In the genomic region with DNA sequence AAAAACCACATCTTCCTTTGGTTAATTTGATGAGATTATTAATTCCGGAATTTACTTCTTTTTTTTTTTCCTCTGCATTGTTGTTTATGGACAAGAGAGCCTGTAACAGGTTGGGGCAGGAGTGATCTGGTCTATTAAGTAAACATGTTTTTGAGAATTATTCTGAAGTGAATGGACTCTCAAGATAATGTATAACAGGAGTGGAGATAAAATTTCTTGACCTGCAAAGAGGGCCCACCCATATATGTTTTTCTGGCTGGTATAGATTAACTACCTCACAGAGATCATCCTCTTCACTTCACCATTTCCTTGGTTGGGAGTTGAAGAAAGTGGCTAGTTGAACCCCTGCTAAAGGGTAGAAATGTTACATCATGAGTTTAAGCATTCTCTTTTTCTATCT, we compare ENCODE assay signal across 13 cellular contexts. TPM values are rescaled to one million over a fixed set of nuclear protein-coding genes. Genes with fewer than 3 reads are reported as not detected.
A peak's percentile ranks its signal among the peaks of the same experiment; 100 is the strongest.
DNase-seq lines count a peak whose midpoint lies in the region; ATAC-seq and TF ChIP-seq lines count a peak whose summit lies in the region.
"Had no signal": no experiment of that assay in that cellular context is flagged by ENCODE, and none has a peak within 500 bp of the region (broad histone marks: within the 10 kb centered on the region; RNA-seq: fewer than 3 reads in every experiment).

No MANE protein-coding gene starts in this region.

- no peak overlapping the region for H3K4me3 Mint-ChIP-seq in activated CD4-positive, alpha-beta T cell treated with anti-CD3 and anti-CD28 coated beads for 36 hours

- peaks cover 40% of the 10 kb centered on the region for H3K4me1 Mint-ChIP-seq in activated CD4-positive, alpha-beta T cell treated with anti-CD3 and anti-CD28 coated beads for 36 hours

- H3K27ac Mint-ChIP-seq in activated CD4-positive, alpha-beta T cell treated with anti-CD3 and anti-CD28 coated beads for 36 hours: peak overlapping the region; percentile 49

- POLR2A ChIA-PET in activated CD4-positive, alpha-beta T cell treated with anti-CD3 and anti-CD28 coated beads for 36 hours (lab: Charles Lee): interaction anchor here (0.6 kb wide), 1 partner anchor 1375 kb away, joined by 3 read pairs; no protein-coding TSS in a partner anchor

- no peak for TF ChIP-seq CTCF in upper lobe of left lung (IDR thresholded peaks at IDR 0.05)

- no peak for DNase-seq in activated CD4-positive, alpha-beta T cell treated with anti-CD3 and anti-CD28 coated beads for 36 hours
- no peak for DNase-seq in activated CD4-positive, alpha-beta T cell treated with anti-CD3 and anti-CD28 coated beads for 48 hours
- no peak for DNase-seq in SK-N-MC (ENCODE audit: low read depth, low spot score)
- DNase-seq in upper lobe of left lung: no peak
- DNase-seq in ureter (ENCODE audit: low spot score): no peak
- DNase-seq: 8988T; activated effector memory CD4-positive, alpha-beta T cell treated with Interleukin-2 at 50 U/mL for 16 hours; lower lobe of right lung; MG63; NCI-H748 treated with DMSO at 0.1 percent for 48 hours had no signal

- TF ChIP-seq EP300 in upper lobe of left lung (IDR thresholded peaks at IDR 0.05): no peak

- peaks cover 28 to 52% (median 38%) of the 10 kb centered on the region in 3 donors for H3K4me1 ChIP-seq in skeletal muscle tissue (ENCODE audit: control insufficient read depth in 3 of 3, insufficient read depth in 3 of 3, low read length in 3 of 3)
- peaks cover 21 to 43% (median 26%) of the 10 kb centered on the region in 4 donors for H3K4me1 ChIP-seq in upper lobe of left lung

- H3K36me3 Mint-ChIP-seq in activated CD4-positive, alpha-beta T cell treated with anti-CD3 and anti-CD28 coated beads for 36 hours (ENCODE audit: low read depth): peaks cover 49% of the 10 kb centered on the region

- ATAC-seq in activated CD4-positive, alpha-beta T cell treated with anti-CD3 and anti-CD28 coated beads for 36 hours: no peak
- ATAC-seq in HG02759 (IDR thresholded peaks at IDR 0.05; ENCODE audit: unreplicated experiment): peak; percentile 13
- no peak for ATAC-seq in upper lobe of left lung (ENCODE audit: low FRiP score in 2 of 2)
- ATAC-seq in HG03520 (IDR thresholded peaks at IDR 0.05; ENCODE audit: unreplicated experiment): no peak
- ATAC-seq: lower lobe of right lung had no signal

- intact Hi-C loops in activated CD4-positive, alpha-beta T cell treated with anti-CD3 and anti-CD28 coated beads for 36 hours (cut with DNase I, micrococcal nuclease): no loop called here

- CTCF ChIA-PET in activated CD4-positive, alpha-beta T cell treated with anti-CD3 and anti-CD28 coated beads for 36 hours (lab: Charles Lee): interaction anchor here (0.9 kb wide), 1 partner anchor 10 kb away, joined by 4 read pairs; no protein-coding TSS in a partner anchor

- no peak for TF ChIP-seq POLR2A in upper lobe of left lung (IDR thresholded peaks at IDR 0.05)

- no peaks in the 10 kb centered on the region for H3K27me3 ChIP-seq in skeletal muscle tissue (ENCODE audit: control insufficient read depth in 3 of 3, insufficient read depth in 3 of 3, low read length in 3 of 3)
- no peaks in the 10 kb centered on the region for H3K27me3 ChIP-seq in upper lobe of left lung
- H3K27me3 ChIP-seq: MG63 had no signal

- H3K4me3 ChIP-seq in SK-N-MC: no peak overlapping the region
- no peak overlapping the region for H3K4me3 ChIP-seq in skeletal muscle tissue (ENCODE audit: low read length in 3 of 3)
- H3K4me3 ChIP-seq in upper lobe of left lung: no peak overlapping the region
- H3K4me3 ChIP-seq: lower lobe of right lung, MG63 had no signal

- H3K27ac ChIP-seq in SK-N-MC (peak overlapping the region; percentile 49; the same call in 1 of the 2 replicates), skeletal muscle tissue (ENCODE audit: low read depth, low read length) (peak overlapping the region; percentile 32), upper lobe of left lung (no peak overlapping the region)

- H3K36me3 ChIP-seq in SK-N-MC (ENCODE audit: insufficient read depth, low read length): peaks cover 55% of the 10 kb centered on the region
- H3K36me3 ChIP-seq in skeletal muscle tissue (ENCODE audit: control insufficient read depth in 3 of 3, insufficient read depth in 3 of 3, low read length in 3 of 3): peaks cover 18 to 28% (median 25%) of the 10 kb centered on the region in 3 donors
- H3K36me3 ChIP-seq in upper lobe of left lung: peaks cover 9 to 62% (median 25%) of the 10 kb centered on the region in 4 donors

- H3K9me3 Mint-ChIP-seq in activated CD4-positive, alpha-beta T cell treated with anti-CD3 and anti-CD28 coated beads for 36 hours (ENCODE audit: low read depth): no peaks in the 10 kb centered on the region

- H3K9me3 ChIP-seq in SK-N-MC (ENCODE audit: low read depth, low read length) (no peaks in the 10 kb centered on the region), skeletal muscle tissue (ENCODE audit: control insufficient read depth in 3 of 3, low read length in 3 of 3) (no peaks in the 10 kb centered on the region), upper lobe of left lung (no peaks in the 10 kb centered on the region)
- H3K9me3 ChIP-seq: lower lobe of right lung, MG63 had no signal

- H3K9ac ChIP-seq in SK-N-MC (ENCODE audit: insufficient read length) (no peak overlapping the region), skeletal muscle tissue (ENCODE audit: low read depth in 1 of 3, low read length in 3 of 3) (peak overlapping the region in 1 of 3 donors; percentile 37)

- 46 to 51% methylated on average over 1 of the region's 1 CpG for WGBS in upper lobe of left lung, 2 donors

- H3K27me3 Mint-ChIP-seq in activated CD4-positive, alpha-beta T cell treated with anti-CD3 and anti-CD28 coated beads for 36 hours: no peaks in the 10 kb centered on the region

RNA-seq across cellular contexts. Expression of a gene that starts 10.7 kb away (rescaled TPM):
- total RNA-seq in activated CD4-positive, alpha-beta T cell treated with anti-CD3 and anti-CD28 coated beads for 36 hours: 10 to 100 TPM; 30.2 to 34.0 TPM
- total RNA-seq in skeletal muscle tissue (30.8 TPM), upper lobe of left lung (100 to 1,000 TPM in 1 of 6 donors, 10 to 100 TPM in 5; 31.4 to 161 (median 46.1) TPM), ureter (92.0 TPM)

RNA-seq across cellular contexts. Expression of a gene that starts 43.2 kb away (rescaled TPM):
- total RNA-seq in activated CD4-positive, alpha-beta T cell treated with anti-CD3 and anti-CD28 coated beads for 36 hours: 10 to 100 TPM; 18.1 to 24.0 TPM
- total RNA-seq in skeletal muscle tissue: 4.2 TPM
- under 1 TPM in 2 of 6 donors, not detected in 4; 0.13 to 0.29 TPM for total RNA-seq in upper lobe of left lung
- 2.0 TPM for total RNA-seq in ureter
- total RNA-seq: lower lobe of right lung had no signal

RNA-seq across cellular contexts. Expression of a gene that starts 56.1 kb away (rescaled TPM):
- 10 to 100 TPM; 48.2 to 50.1 TPM for total RNA-seq in activated CD4-positive, alpha-beta T cell treated with anti-CD3 and anti-CD28 coated beads for 36 hours
- 36.0 TPM for total RNA-seq in skeletal muscle tissue
- total RNA-seq in upper lobe of left lung: 100 to 1,000 TPM in 1 of 6 donors, 10 to 100 TPM in 5; 50.3 to 120 (median 83.3) TPM
- total RNA-seq in ureter: 40.6 TPM

Comparison
In these comparisons a context has a peak if more than half of its experiments do, and no peak if none do; other contexts are left out.
1. H3K27ac ChIP-seq: peak in SK-N-MC (single experiment) and skeletal muscle tissue (single experiment); none in upper lobe of left lung (0 of 4).